ENCODE assay signal across 17 cellular contexts in the genomic region with DNA sequence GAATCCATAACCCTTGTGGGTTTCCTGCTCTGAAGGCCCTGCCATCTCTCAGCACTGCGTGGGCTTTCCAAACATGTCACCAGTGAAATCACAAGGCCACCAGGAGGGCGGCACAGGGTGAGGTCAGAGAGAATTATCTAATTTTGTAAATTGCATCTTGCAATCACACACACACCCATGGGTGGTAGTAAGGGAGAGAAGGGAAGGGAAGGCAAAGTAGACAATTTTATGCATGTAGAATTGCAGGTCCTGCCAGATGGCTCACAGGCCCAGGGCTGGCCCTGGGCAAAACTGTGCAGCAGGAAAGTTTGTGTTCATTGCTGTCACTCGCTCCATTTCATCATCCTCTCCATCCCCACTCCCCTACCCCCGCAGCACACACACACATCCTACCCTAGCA. TPM values are rescaled to one million over a fixed set of nuclear protein-coding genes. Genes with fewer than 3 reads are reported as not detected.
DNase-seq lines count a peak whose midpoint lies in the region; ATAC-seq, FAIRE-seq and TF ChIP-seq lines count a peak whose summit lies in the region.
"Had no signal": no experiment of that assay in that cellular context is flagged by ENCODE, and none has a peak within 500 bp of the region (broad histone marks: within the 10 kb centered on the region; RNA-seq: fewer than 3 reads in every experiment).

No MANE protein-coding gene starts in this region.

- H3K4me1 Mint-ChIP-seq in stimulated activated memory B cell treated with anti-CD40 and anti-IgM and Interleukin-4, amounts not matched to agents 10 μg/mL and 1 μg/mL and 100 μg/mL, for 72 hours, result no peaks in the 10 kb centered on the region
- H3K4me1 Mint-ChIP-seq: CD4-positive, CD25-positive, alpha-beta regulatory T cell had no signal

- H3K9me3 Mint-ChIP-seq in stimulated activated memory B cell treated with anti-CD40 and anti-IgM and Interleukin-4, amounts not matched to agents 10 μg/mL and 1 μg/mL and 100 μg/mL, for 72 hours, result no peaks in the 10 kb centered on the region
- H3K9me3 Mint-ChIP-seq: CD8-positive, alpha-beta T cell had no signal

- H2AFZ ChIP-seq in H1 (ENCODE audit: low read length), result no peak overlapping the region
- H2AFZ ChIP-seq: GM23248 had no signal

- DNase-seq in H1 (ENCODE audit: low read depth in 1 of 2, low spot score in 2 of 2), result no peak
- DNase-seq in glomerular visceral epithelial cell (ENCODE audit: extremely low spot score), result no peak
- no peak for DNase-seq in NCI-H2196 treated with DMSO at 0.1 percent for 48 hours (lab: John Stamatoyannopoulos, UW; ENCODE audit: unreplicated experiment)
- no peak for DNase-seq in NCI-H748 treated with DMSO at 0.1 percent for 48 hours (lab: John Stamatoyannopoulos, UW)
- DNase-seq: Caco-2; CD4-positive, CD25-positive, alpha-beta regulatory T cell; CD8-positive, alpha-beta T cell; DMS153; DND-41; GM23248 had no signal

- no peak overlapping the region for H2BK5ac ChIP-seq in H1 (ENCODE audit: low read depth, low read length)

- 78% methylated on average over 4 of the region's 4 CpGs; no CpG with 5 or more reads in 1 of the 2 experiments for WGBS in H1 (ENCODE audit: extremely low coverage in 1 of 2, insufficient coverage in 1 of 2, insufficient read length in 1 of 2, insufficient replicate concordance in 2 of 2, low coverage in 1 of 2, low lambda C conversion rate in 2 of 2, missing lambda C conversion rate in 1 of 2), 2 experiments

- TF ChIP-seq POLR2A in H1 (IDR thresholded peaks at IDR 0.05; ENCODE audit: control extremely low read depth in 1 of 2, low read depth in 2 of 2, low read length in 2 of 2), result no peak

- H3K36me3 Mint-ChIP-seq in stimulated activated memory B cell treated with anti-CD40 and anti-IgM and Interleukin-4, amounts not matched to agents 10 μg/mL and 1 μg/mL and 100 μg/mL, for 72 hours, result no peaks in the 10 kb centered on the region
- H3K36me3 Mint-ChIP-seq: CD4-positive, CD25-positive, alpha-beta regulatory T cell; CD8-positive, alpha-beta T cell had no signal

- H4K8ac ChIP-seq in H1 (ENCODE audit: extremely low read depth, insufficient read depth, low read length), result 0 out of 2 replicates have a peak overlapping the region, but pooled peaks have one; percentile 44

- peaks cover 0 to 2% (median 0%) of the 10 kb centered on the region in 4 experiments; a peak in 2 of 7 replicates for H3K27me3 ChIP-seq in H1 (replicated peaks in 1 of 4; ENCODE audit: control insufficient read depth in 3 of 4, extremely low read depth in 1 of 4, insufficient read depth in 3 of 4, low read length in 3 of 4)
- H3K27me3 ChIP-seq: BLaER1 had no signal

- H2BK15ac ChIP-seq in H1 (ENCODE audit: low read length), result no peak overlapping the region

- H4K5ac ChIP-seq in H1 (ENCODE audit: insufficient read length, low read depth, low read length), result no peak overlapping the region

- H3K9me3 ChIP-seq in H1 (ENCODE audit: insufficient read depth in 2 of 2, low read depth in 1 of 2, low read length in 1 of 2), result no peaks in the 10 kb centered on the region
- H3K9me3 ChIP-seq: BLaER1, Caco-2, HAP-1 had no signal

- no peak overlapping the region for H3K23ac ChIP-seq in H1 (ENCODE audit: insufficient read length)

- TF ChIP-seq EP300 in H1 (IDR thresholded peaks at IDR 0.05; ENCODE audit: borderline replicate concordance in 1 of 2, low read depth in 2 of 2, low read length in 2 of 2), result no peak

- H2AK5ac ChIP-seq in H1 (ENCODE audit: low read depth, low read length), result no peak overlapping the region

- H3K4me3 ChIP-seq in H1 (ENCODE audit: extremely low read depth in 1 of 4, insufficient read depth in 2 of 4, low read depth in 3 of 4, low read length in 4 of 4), result no peak overlapping the region
- H3K4me3 ChIP-seq: BLaER1, GM23248, HAP-1 had no signal

- H4K91ac ChIP-seq in H1 (replicated peaks; ENCODE audit: insufficient read length, low read length), result no peak overlapping the region

- 0 out of 7 replicates have a peak, but pooled peaks cover 0 to 2% (median 0%) of the 10 kb centered on the region in 4 experiments for H3K4me1 ChIP-seq in H1 (replicated peaks in 1 of 4; ENCODE audit: control insufficient read depth in 3 of 4, insufficient read depth in 4 of 4, low read length in 3 of 4)
- H3K4me1 ChIP-seq: BLaER1, Caco-2, HAP-1 had no signal

- no peak for TF ChIP-seq CTCF in H1 (IDR thresholded peaks at IDR 0.05; ENCODE audit: control extremely low read depth in 1 of 3, insufficient read depth in 1 of 3, low read depth in 1 of 3, low read length in 3 of 3)

- CTCF ChIA-PET in H1 (lab: Charles Lee; ENCODE audit: partially characterized antibody), result interaction anchor here (1.2 to 3.0 kb wide), 2 partner anchors 16 to 199 kb away, joined by 3 to 25 read pairs; no protein-coding TSS in a partner anchor

- H3K4me2 ChIP-seq in H1 (ENCODE audit: insufficient read depth in 1 of 2, low read depth in 2 of 2, low read length in 2 of 2), result no peak overlapping the region
- H3K4me2 ChIP-seq: BLaER1 had no signal

- no peak overlapping the region for H3K14ac ChIP-seq in H1 (ENCODE audit: insufficient read length)

- H3K23me2 ChIP-seq in H1 (ENCODE audit: low read depth, low read length), result no peaks in the 10 kb centered on the region; the same call in 1 of the 2 replicates

- H3K79me1 ChIP-seq in H1 (ENCODE audit: low read depth, low read length), result 0 out of 2 replicates have a peak, but pooled peaks cover 2% of the 10 kb centered on the region

- H3K27me3 Mint-ChIP-seq in stimulated activated memory B cell treated with anti-CD40 and anti-IgM and Interleukin-4, amounts not matched to agents 10 μg/mL and 1 μg/mL and 100 μg/mL, for 72 hours, result peaks cover 51% of the 10 kb centered on the region

- H2BK20ac ChIP-seq in H1 (ENCODE audit: low read length), result no peak overlapping the region

- TF ChIP-seq RAD21 in H1 (IDR thresholded peaks at IDR 0.05 in 1 of 2, conservative IDR thresholded peaks at IDR 0.05 in 1 of 2; ENCODE audit: low read depth in 2 of 2, low read length in 2 of 2), result no peak

- H3K79me2 ChIP-seq in H1 (ENCODE audit: control insufficient read depth in 1 of 2, insufficient read depth in 2 of 2, low read length in 2 of 2), result no peaks in the 10 kb centered on the region

- FAIRE-seq in H1 (lab: Jason Lieb, UNC), result no peak
- FAIRE-seq: G401.6, GM19239 had no signal

- no peak overlapping the region for H3K9ac ChIP-seq in H1 (replicated peaks in 1 of 4; ENCODE audit: extremely low read depth in 1 of 4, low read depth in 3 of 4, low read length in 3 of 4)
- H3K9ac ChIP-seq: BLaER1, GM23248 had no signal

- no peak overlapping the region for H3K56ac ChIP-seq in H1 (replicated peaks; ENCODE audit: insufficient read length, low read depth, low read length)

- H2BK120ac ChIP-seq in H1 (replicated peaks; ENCODE audit: low read depth, low read length), result no peak overlapping the region

- peak; percentile 55 for ATAC-seq in esophagus mucosa
- ATAC-seq in stimulated activated memory B cell treated with anti-CD40 and anti-IgM and Interleukin-4, amounts not matched to agents 10 μg/mL and 1 μg/mL and 100 μg/mL, for 72 hours, result peak; percentile 12
- ATAC-seq: CD8-positive, alpha-beta T cell had no signal

- no peak overlapping the region for H3K4me3 Mint-ChIP-seq in stimulated activated memory B cell treated with anti-CD40 and anti-IgM and Interleukin-4, amounts not matched to agents 10 μg/mL and 1 μg/mL and 100 μg/mL, for 72 hours
- H3K4me3 Mint-ChIP-seq: CD4-positive, CD25-positive, alpha-beta regulatory T cell; CD8-positive, alpha-beta T cell had no signal

- POLR2A ChIA-PET in H1 (lab: Charles Lee; ENCODE audit: partially characterized antibody), result no interaction called here

- H4K20me1 ChIP-seq in H1 (replicated peaks in 1 of 2; ENCODE audit: control insufficient read depth in 1 of 2, insufficient read depth in 2 of 2, low read length in 2 of 2), result no peaks in the 10 kb centered on the region
- H4K20me1 ChIP-seq: BLaER1 had no signal

- H3K36me3 ChIP-seq in H1 (ENCODE audit: control insufficient read depth in 2 of 4, insufficient read depth in 4 of 4, low read length in 3 of 4), result no peaks in the 10 kb centered on the region
- H3K36me3 ChIP-seq: BLaER1, HAP-1 had no signal

- no peak overlapping the region for H2BK12ac ChIP-seq in H1 (ENCODE audit: low read depth, low read length)

- H3K18ac ChIP-seq in H1 (ENCODE audit: extremely low read depth, low read length), result no peak overlapping the region

- H3K27ac Mint-ChIP-seq in stimulated activated memory B cell treated with anti-CD40 and anti-IgM and Interleukin-4, amounts not matched to agents 10 μg/mL and 1 μg/mL and 100 μg/mL, for 72 hours, result no peak overlapping the region
- H3K27ac Mint-ChIP-seq: CD4-positive, CD25-positive, alpha-beta regulatory T cell; CD8-positive, alpha-beta T cell had no signal

- H3K4ac ChIP-seq in H1 (replicated peaks; ENCODE audit: insufficient read length, low read depth, low read length), result no peak overlapping the region

- no peak overlapping the region for H3K27ac ChIP-seq in H1 (ENCODE audit: low read depth, low read length)
- H3K27ac ChIP-seq: BLaER1, C4-2B, GM23248 had no signal

TF ChIP-seq in H1, 55 proteins besides CTCF, POLR2A, EP300 and RAD21 (continues in another document):
- TF ChIP-seq SP4 (IDR thresholded peaks at IDR 0.05; ENCODE audit: low read length), result no peak
- TF ChIP-seq, protein P1, sequence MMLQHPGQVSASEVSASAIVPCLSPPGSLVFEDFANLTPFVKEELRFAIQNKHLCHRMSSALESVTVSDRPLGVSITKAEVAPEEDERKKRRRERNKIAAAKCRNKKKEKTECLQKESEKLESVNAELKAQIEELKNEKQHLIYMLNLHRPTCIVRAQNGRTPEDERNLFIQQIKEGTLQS (IDR thresholded peaks at IDR 0.05; ENCODE audit: insufficient read depth, low read depth, low read length), result no peak
- TF ChIP-seq, protein P2, sequence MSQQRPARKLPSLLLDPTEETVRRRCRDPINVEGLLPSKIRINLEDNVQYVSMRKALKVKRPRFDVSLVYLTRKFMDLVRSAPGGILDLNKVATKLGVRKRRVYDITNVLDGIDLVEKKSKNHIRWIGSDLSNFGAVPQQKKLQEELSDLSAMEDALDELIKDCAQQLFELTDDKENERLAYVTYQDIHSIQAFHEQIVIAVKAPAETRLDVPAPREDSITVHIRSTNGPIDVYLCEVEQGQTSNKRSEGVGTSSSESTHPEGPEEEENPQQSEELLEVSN (IDR thresholded peaks at IDR 0.05), result no peak
- no peak for TF ChIP-seq HDAC2 (IDR thresholded peaks at IDR 0.05; ENCODE audit: borderline replicate concordance in 1 of 2, low read depth in 2 of 2, low read length in 2 of 2)
- TF ChIP-seq CTBP2 (IDR thresholded peaks at IDR 0.05; ENCODE audit: borderline replicate concordance, insufficient read depth, insufficient read length, low read length), result no peak

RNA-seq across cellular contexts. Expression of a gene that starts 21.0 kb away (rescaled TPM):
- total RNA-seq in H1 (2021; fragmentation: NEBNext Ultra II Directional; extraction: Animal tissue kit (Norgen Biotek cat#: 25700)), result 0.23 and 0.45 TPM in 2 replicates
- polyA plus RNA-seq in H1 (2011; rRNA removed), result 0.15 and 0.17 TPM in 2 replicates
- polyA plus RNA-seq in H1 (2011; cell fraction: cytosol; rRNA removed), result 0.13 TPM
- polyA plus RNA-seq in H1 (2011; cell fraction: nucleus; rRNA removed), result 0.11 TPM
- 0.14 to 0.25 TPM (median 0.19 TPM) in 4 replicates for polyA plus RNA-seq in H1 (2012, experiment 1 of 2)
- polyA plus RNA-seq in H1 (2012, experiment 2 of 2), result 0.18 TPM
- 0.08 TPM for polyA plus RNA-seq in H1 (2013, experiment 1 of 2)
- 0.24 TPM for polyA plus RNA-seq in H1 (2013, experiment 2 of 2)
- polyA minus RNA-seq in H1 (2011; rRNA and poly(A)+ RNA removed), result 0.03 and 0.05 TPM in 2 replicates
- polyA minus RNA-seq in H1 (2011; cell fraction: cytosol; rRNA and poly(A)+ RNA removed), result not detected
- 0.60 TPM for polyA minus RNA-seq in H1 (2011; cell fraction: nucleus; rRNA and poly(A)+ RNA removed)
- 28.8 TPM for total RNA-seq in esophagus mucosa
- total RNA-seq: CD4-positive, CD25-positive, alpha-beta regulatory T cell; CD8-positive, alpha-beta T cell; GM23248 had no signal
- polyA plus RNA-seq: CD4-positive, CD25-positive, alpha-beta regulatory T cell; GM23248 had no signal

Comparison
In these comparisons a context has a peak if more than half of its experiments do, and no peak if none do; other contexts are left out.
1. RNA of a gene that starts 21.0 kb away (total RNA-seq): 28.8 TPM in esophagus mucosa (single experiment); 0.23 to 0.45 TPM in H1; every median in the first group is over 10 times any median in the second.